1 cellular context compared by ENCODE assay signal in the genomic region with DNA sequence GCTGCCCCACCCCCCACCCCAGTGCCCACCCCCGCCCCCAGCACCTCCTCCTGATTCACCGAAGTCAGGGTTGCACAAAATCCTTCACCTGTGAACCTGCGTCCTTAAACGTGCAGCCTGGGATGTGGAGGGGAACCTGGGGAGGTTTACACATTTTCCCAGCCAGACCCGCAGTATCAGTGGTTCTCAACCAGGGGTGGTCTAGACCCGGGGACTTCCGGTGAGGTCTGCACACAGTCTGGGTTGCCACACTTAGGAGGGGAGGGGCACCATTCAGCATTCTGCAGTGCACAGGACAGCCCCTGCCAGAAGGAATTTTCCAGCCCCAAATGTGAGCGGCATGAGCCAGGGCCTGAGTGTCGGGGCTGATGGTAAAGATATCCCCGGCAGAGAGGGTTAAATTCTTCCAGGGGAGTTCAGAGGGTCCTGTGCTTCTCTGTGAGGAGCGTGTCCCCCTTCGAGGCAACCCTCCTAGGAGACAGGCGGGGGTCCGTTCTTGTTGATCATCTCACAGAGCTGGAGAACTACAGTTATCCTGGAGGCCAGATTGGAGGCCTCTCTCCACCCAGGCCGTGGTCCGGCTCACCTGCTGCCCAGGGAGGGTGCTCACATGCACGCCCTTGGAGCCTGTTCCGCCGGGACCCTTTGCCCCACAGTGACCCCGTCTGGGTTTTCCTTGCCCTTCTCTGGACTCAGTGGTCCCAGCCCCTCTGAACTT.
TF ChIP-seq lines count a peak whose summit lies in the region.

No MANE protein-coding gene starts in this region.

TF ChIP-seq in H1, 55 proteins besides CTCF, POLR2A, EP300 and RAD21:
- TF ChIP-seq SAP30 (IDR thresholded peaks at IDR 0.05; ENCODE audit: insufficient read depth, insufficient replicate concordance, low read length) (no peak), EGR1 (IDR thresholded peaks at IDR 0.05; ENCODE audit: borderline replicate concordance, low read depth, low read length) (no peak), CBX8 (IDR thresholded peaks at IDR 0.05; ENCODE audit: borderline replicate concordance, low read depth, low read length) (no peak), CREB1 (IDR thresholded peaks at IDR 0.05) (no peak), KDM4A (IDR thresholded peaks at IDR 0.05; ENCODE audit: low read depth, low read length, severe bottlenecking) (no peak), BCL11A (IDR thresholded peaks at IDR 0.05; ENCODE audit: low read depth in 2 of 2, low read length in 2 of 2) (no peak), TCF12 (IDR thresholded peaks at IDR 0.05; ENCODE audit: low read depth, low read length) (no peak), CEBPB (IDR thresholded peaks at IDR 0.05; ENCODE audit: low read depth, low read length) (no peak), JUND (IDR thresholded peaks at IDR 0.05; ENCODE audit: low read length) (no peak), ASH2L (IDR thresholded peaks at IDR 0.05; ENCODE audit: low read length) (no peak), E2F6 (IDR thresholded peaks at IDR 0.05) (no peak), ATF2 (IDR thresholded peaks at IDR 0.05; ENCODE audit: low read length) (no peak), HDAC6 (IDR thresholded peaks at IDR 0.05; ENCODE audit: low read depth, low read length) (no peak), EZH2 (IDR thresholded peaks at IDR 0.05; ENCODE audit: low read depth, low read length, severe bottlenecking) (no peak), SP2 (IDR thresholded peaks at IDR 0.05; ENCODE audit: low read length) (no peak), NRF1 (IDR thresholded peaks at IDR 0.05; ENCODE audit: low read depth, low read length) (no peak), CTBP2 (IDR thresholded peaks at IDR 0.05; ENCODE audit: borderline replicate concordance, insufficient read depth, insufficient read length, low read length) (no peak)
- TF ChIP-seq, protein P1, sequence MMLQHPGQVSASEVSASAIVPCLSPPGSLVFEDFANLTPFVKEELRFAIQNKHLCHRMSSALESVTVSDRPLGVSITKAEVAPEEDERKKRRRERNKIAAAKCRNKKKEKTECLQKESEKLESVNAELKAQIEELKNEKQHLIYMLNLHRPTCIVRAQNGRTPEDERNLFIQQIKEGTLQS (IDR thresholded peaks at IDR 0.05; ENCODE audit: insufficient read depth, low read depth, low read length): no peak
- TF ChIP-seq, protein P2, sequence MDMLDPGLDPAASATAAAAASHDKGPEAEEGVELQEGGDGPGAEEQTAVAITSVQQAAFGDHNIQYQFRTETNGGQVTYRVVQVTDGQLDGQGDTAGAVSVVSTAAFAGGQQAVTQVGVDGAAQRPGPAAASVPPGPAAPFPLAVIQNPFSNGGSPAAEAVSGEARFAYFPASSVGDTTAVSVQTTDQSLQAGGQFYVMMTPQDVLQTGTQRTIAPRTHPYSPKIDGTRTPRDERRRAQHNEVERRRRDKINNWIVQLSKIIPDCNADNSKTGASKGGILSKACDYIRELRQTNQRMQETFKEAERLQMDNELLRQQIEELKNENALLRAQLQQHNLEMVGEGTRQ (IDR thresholded peaks at IDR 0.05; ENCODE audit: low read length): no peak
